Comparison of ENCODE assay signal across 24 cellular contexts in genomic region chr9:95499847-95500246, GRCh38. TPM values are rescaled to one million over a fixed set of nuclear protein-coding genes. Genes with fewer than 3 reads are reported as not detected.
DNase-seq lines count a peak whose midpoint lies in the region; ATAC-seq and TF ChIP-seq lines count a peak whose summit lies in the region.
"Had no signal": no experiment of that assay in that cellular context is flagged by ENCODE, and none has a peak within 500 bp of the region (broad histone marks: within the 10 kb centered on the region; RNA-seq: fewer than 3 reads in every experiment).

No MANE protein-coding gene starts in this region.

- H2AFZ ChIP-seq in HCT116 (ENCODE audit: low read depth, low read length, poor library complexity, severe bottlenecking) (no peak overlapping the region), osteoblast (ENCODE audit: low read length) (no peak overlapping the region), PC-3 (ENCODE audit: low read length) (no peak overlapping the region)

- H3K36me3 Mint-ChIP-seq in activated T-cell treated with anti-CD3 and anti-CD28 coated beads, Interleukin-2, amount 50 U/mL, for 24 hours (ENCODE audit: low read depth), result no peaks in the 10 kb centered on the region

- H3K4me2 ChIP-seq in HCT116 (ENCODE audit: low read length), result peak overlapping the region; percentile 34
- peak overlapping the region; percentile 36 for H3K4me2 ChIP-seq in osteoblast (ENCODE audit: insufficient read depth, low read length)
- no peak overlapping the region for H3K4me2 ChIP-seq in PC-3 (ENCODE audit: low read length)

- H3K9ac ChIP-seq in HCT116 (ENCODE audit: low read length) (no peak overlapping the region), PC-3 (ENCODE audit: low read length) (no peak overlapping the region)

- BruUV-seq in HCT116 (replicated peaks; lab: Mats Ljungman, UMichigan) (no TSS peak), PC-3 (replicated peaks; lab: Mats Ljungman, UMichigan) (no TSS peak)

- H3K27me3 ChIP-seq in HCT116 (ENCODE audit: insufficient read depth, low read length) (no peaks in the 10 kb centered on the region), RWPE2 (ENCODE audit: insufficient read depth, poor library complexity, severe bottlenecking) (no peaks in the 10 kb centered on the region), osteoblast (ENCODE audit: insufficient read depth, low read length) (no peaks in the 10 kb centered on the region), PC-3 (ENCODE audit: low read length) (no peaks in the 10 kb centered on the region)
- H3K27me3 ChIP-seq: ascending aorta, gastroesophageal sphincter had no signal

- DNase-seq in HCT116 (ENCODE audit: low read depth, low spot score) (no peak), RWPE2 (ENCODE audit: low spot score) (no peak), choroid plexus epithelial cell (ENCODE audit: low read depth) (peak; percentile 36), osteoblast (ENCODE audit: insufficient read length, low spot score, missing footprints) (peak; percentile 80), PC-3 (no peak), NCI-H187 (lab: John Stamatoyannopoulos, UW) (no peak)
- no peak for DNase-seq in activated T-cell treated with anti-CD3 and anti-CD28 coated beads, Interleukin-2, amount 50 U/mL, for 24 hours
- DNase-seq: activated B cell treated with CpG ODN at 0.5 μM for 24 hours; activated CD4-positive, alpha-beta memory T cell treated with anti-CD3 and anti-CD28 coated beads, Interleukin-2, amount 10 ng/mL, durations not matched to agents 7 days and 5 days; activated naive CD4-positive, alpha-beta T cell treated with Interleukin-2 at 50 U/mL for 16 hours; activated T-cell treated with anti-CD3 and anti-CD28 coated beads, Interleukin-2, amount 50 U/mL, for 1 hour; COR-L47; KG1; left cardiac atrium; midbrain; NCI-H1092; NCI-H2081 treated with DMSO at 0.1 percent for 48 hours; NCI-H446 treated with DMSO at 0.1 percent for 48 hours; SHP77 treated with DMSO at 0.1 percent for 48 hours had no signal

- CTCF ChIA-PET in HCT116 (lab: Charles Lee) (no interaction called here), PC-3 (lab: Charles Lee) (interaction anchor here (0.6 kb wide), 1 partner anchor 234 kb away, joined by 5 read pairs; no protein-coding TSS in a partner anchor)

- H3K4me1 ChIP-seq in HCT116 (ENCODE audit: control insufficient read depth in 1 of 2, insufficient read depth in 2 of 2, low read length in 2 of 2) (peaks cover 17 to 22% of the 10 kb centered on the region in 2 experiments), RWPE2 (ENCODE audit: insufficient read depth, poor library complexity, severe bottlenecking) (peaks cover 14% of the 10 kb centered on the region), osteoblast (ENCODE audit: insufficient read depth, low read length) (peaks cover 34% of the 10 kb centered on the region), PC-3 (ENCODE audit: insufficient read depth, low read length) (peaks cover 12% of the 10 kb centered on the region)

- TF ChIP-seq CTCF in HCT116 (IDR thresholded peaks at IDR 0.05 in 2 of 3, conservative IDR thresholded peaks at IDR 0.05 in 1 of 3; ENCODE audit: borderline replicate concordance in 1 of 3, insufficient read depth in 1 of 3, low read depth in 2 of 3, low read length in 2 of 3) (no peak), RWPE2 (IDR thresholded peaks at IDR 0.05; ENCODE audit: poor library complexity, severe bottlenecking) (no peak), choroid plexus epithelial cell (conservative IDR thresholded peaks at IDR 0.05; ENCODE audit: low read depth, low read length) (no peak), osteoblast (IDR thresholded peaks at IDR 0.05; ENCODE audit: extremely low read depth, low read depth, low read length) (no peak), PC-3 (conservative IDR thresholded peaks at IDR 0.05; ENCODE audit: low read depth, low read length) (no peak)

- POLR2A ChIA-PET in HCT116 (lab: Charles Lee), result no interaction called here
- POLR2A ChIA-PET in PC-3 (lab: Charles Lee; ENCODE audit: unreplicated experiment), result no interaction called here

- H3K4me3 ChIP-seq in HCT116 (replicated peaks in 1 of 2; ENCODE audit: low read depth in 1 of 2, low read length in 2 of 2) (no peak overlapping the region), RWPE2 (ENCODE audit: severe bottlenecking) (no peak overlapping the region), choroid plexus epithelial cell (ENCODE audit: low read depth, low read length) (no peak overlapping the region), osteoblast (ENCODE audit: insufficient read depth, low read length) (no peak overlapping the region), PC-3 (ENCODE audit: low read length) (no peak overlapping the region)
- H3K4me3 ChIP-seq: ascending aorta, gastroesophageal sphincter, thoracic aorta had no signal

- H3K9me3 Mint-ChIP-seq in activated T-cell treated with anti-CD3 and anti-CD28 coated beads, Interleukin-2, amount 50 U/mL, for 24 hours, result no peaks in the 10 kb centered on the region
- H3K9me3 Mint-ChIP-seq: activated B cell treated with CpG ODN at 0.5 μM for 24 hours; activated CD4-positive, alpha-beta memory T cell treated with anti-CD3 and anti-CD28 coated beads, Interleukin-2, amount 10 ng/mL, durations not matched to agents 7 days and 5 days; dendritic cell treated with granulocyte-macrophage colony-stimulating factor and Interleukin-4, amounts not matched to agents 40 ng/mL and 50 ng/mL, for 4 days; stimulated activated effector memory CD8-positive, alpha-beta T cell treated with anti-CD3 and anti-CD28 coated beads, Interleukin-12 subunit alpha, Interleukin-12 subunit beta, amount 100 ng/mL, for 72 hours had no signal

- no peaks in the 10 kb centered on the region for H3K27me3 Mint-ChIP-seq in activated T-cell treated with anti-CD3 and anti-CD28 coated beads, Interleukin-2, amount 50 U/mL, for 24 hours

- no peaks in the 10 kb centered on the region for H3K9me3 ChIP-seq in HCT116 (ENCODE audit: control insufficient read depth in 1 of 2, insufficient read depth in 1 of 2, low read depth in 1 of 2, low read length in 2 of 2)
- H3K9me3 ChIP-seq in RWPE2 (ENCODE audit: severe bottlenecking), result no peaks in the 10 kb centered on the region
- no peaks in the 10 kb centered on the region for H3K9me3 ChIP-seq in osteoblast (ENCODE audit: low read depth, low read length)
- no peaks in the 10 kb centered on the region for H3K9me3 ChIP-seq in PC-3 (ENCODE audit: low read length)
- H3K9me3 ChIP-seq: ascending aorta, gastroesophageal sphincter, thoracic aorta had no signal

- H3K27ac Mint-ChIP-seq in activated T-cell treated with anti-CD3 and anti-CD28 coated beads, Interleukin-2, amount 50 U/mL, for 24 hours, result no peak overlapping the region
- H3K27ac Mint-ChIP-seq: activated B cell treated with CpG ODN at 0.5 μM for 24 hours; activated CD4-positive, alpha-beta memory T cell treated with anti-CD3 and anti-CD28 coated beads, Interleukin-2, amount 10 ng/mL, durations not matched to agents 7 days and 5 days; dendritic cell treated with granulocyte-macrophage colony-stimulating factor and Interleukin-4, amounts not matched to agents 40 ng/mL and 50 ng/mL, for 4 days; stimulated activated effector memory CD8-positive, alpha-beta T cell treated with anti-CD3 and anti-CD28 coated beads, Interleukin-12 subunit alpha, Interleukin-12 subunit beta, amount 100 ng/mL, for 72 hours had no signal

- no peak for TF ChIP-seq RAD21 in HCT116 (IDR thresholded peaks at IDR 0.05; ENCODE audit: low read depth)

- H3K4me3 Mint-ChIP-seq in activated T-cell treated with anti-CD3 and anti-CD28 coated beads, Interleukin-2, amount 50 U/mL, for 24 hours, result no peak overlapping the region
- H3K4me3 Mint-ChIP-seq: activated B cell treated with CpG ODN at 0.5 μM for 24 hours; activated CD4-positive, alpha-beta memory T cell treated with anti-CD3 and anti-CD28 coated beads, Interleukin-2, amount 10 ng/mL, durations not matched to agents 7 days and 5 days; dendritic cell treated with granulocyte-macrophage colony-stimulating factor and Interleukin-4, amounts not matched to agents 40 ng/mL and 50 ng/mL, for 4 days; stimulated activated effector memory CD8-positive, alpha-beta T cell treated with anti-CD3 and anti-CD28 coated beads, Interleukin-12 subunit alpha, Interleukin-12 subunit beta, amount 100 ng/mL, for 72 hours had no signal

- TF ChIP-seq POLR2A in HCT116 (IDR thresholded peaks at IDR 0.05; ENCODE audit: borderline replicate concordance, extremely low read depth, insufficient read depth, insufficient read length), result no peak

- H3K9me2 ChIP-seq in HCT116 (ENCODE audit: insufficient read depth), result no peaks in the 10 kb centered on the region
- no peaks in the 10 kb centered on the region for H3K9me2 ChIP-seq in PC-3 (replicated peaks; ENCODE audit: low read length)

- H3F3A ChIP-seq in PC-3 (ENCODE audit: low read length, unreplicated experiment), result no peaks in the 10 kb centered on the region

- H3K27ac ChIP-seq in HCT116 (ENCODE audit: low read depth, low read length) (no peak overlapping the region), RWPE2 (ENCODE audit: poor library complexity, severe bottlenecking) (no peak overlapping the region), osteoblast (ENCODE audit: low read depth, low read length) (no peak overlapping the region), PC-3 (ENCODE audit: low read length) (no peak overlapping the region)
- H3K27ac ChIP-seq: ascending aorta, gastroesophageal sphincter, thoracic aorta had no signal

- RAD21 ChIA-PET in HCT116 (lab: Charles Lee; ENCODE audit: low non-redundant PET in 1 of 2, low total read pairs in 2 of 2, uncharacterized antibody in 2 of 2, unreplicated experiment in 2 of 2), result no interaction called here

- H3K4me1 Mint-ChIP-seq in activated T-cell treated with anti-CD3 and anti-CD28 coated beads, Interleukin-2, amount 50 U/mL, for 24 hours (ENCODE audit: low read depth), result peaks cover 70% of the 10 kb centered on the region

- H4K20me1 ChIP-seq in HCT116 (ENCODE audit: insufficient read depth) (no peaks in the 10 kb centered on the region), osteoblast (ENCODE audit: insufficient read depth, low read length) (peaks cover 14% of the 10 kb centered on the region), PC-3 (ENCODE audit: low read length) (no peaks in the 10 kb centered on the region)

- intact Hi-C loops in HCT116 (cut with micrococcal nuclease) (no loop called here), PC-3 (cut with micrococcal nuclease) (loop anchor here (10.0 kb wide), 2 partner anchors 235 to 715 kb away; no protein-coding TSS in a partner anchor)

- no peak for ATAC-seq in HCT116
- ATAC-seq in RWPE2 (ENCODE audit: low read depth), result peak; percentile 40; the same call in 2 of the 3 replicates
- no peak for ATAC-seq in PC-3
- ATAC-seq: gastroesophageal sphincter; left cardiac atrium; stimulated activated effector memory CD8-positive, alpha-beta T cell treated with anti-CD3 and anti-CD28 coated beads, Interleukin-12 subunit alpha, Interleukin-12 subunit beta, amount 100 ng/mL, for 72 hours had no signal

- H3K79me2 ChIP-seq in HCT116 (ENCODE audit: insufficient read depth, low read length) (no peaks in the 10 kb centered on the region), osteoblast (ENCODE audit: insufficient read depth, low read length) (peaks cover 5% of the 10 kb centered on the region), PC-3 (ENCODE audit: low read length) (no peaks in the 10 kb centered on the region)

- H3K36me3 ChIP-seq in HCT116 (ENCODE audit: control insufficient read depth in 1 of 2, insufficient read depth in 2 of 2, low read length in 2 of 2) (no peaks in the 10 kb centered on the region), RWPE2 (ENCODE audit: low read depth) (no peaks in the 10 kb centered on the region), osteoblast (ENCODE audit: insufficient read depth, low read length) (no peaks in the 10 kb centered on the region), PC-3 (ENCODE audit: low read depth, low read length) (no peaks in the 10 kb centered on the region)
- H3K36me3 ChIP-seq: ascending aorta, gastroesophageal sphincter, thoracic aorta had no signal

RNA-seq across cellular contexts. Expression of gene PTCH1, which starts 16.9 kb away (rescaled TPM):
- total RNA-seq in HCT116 (2021; ENCODE audit: unreplicated experiment), result 15.2 TPM
- polyA plus RNA-seq in HCT116 (2012), result 6.2 and 8.0 TPM in 2 replicates
- total RNA-seq in osteoblast, result 3.3 and 7.7 TPM in 2 replicates
- total RNA-seq in PC-3 (2014; rRNA removed), result 0.77 and 2.1 TPM in 2 replicates

Comparison
In these comparisons a context has a peak if more than half of its experiments do, and no peak if none do; other contexts are left out.
1. DNase-seq: peak in choroid plexus epithelial cell (single experiment) and osteoblast (single experiment); none in HCT116 (single experiment), RWPE2 (single experiment), PC-3 (single experiment), NCI-H187 (0 of 2) and activated T-cell treated with anti-CD3 and anti-CD28 coated beads, Interleukin-2, amount 50 U/mL, for 24 hours (single experiment).